Comparison of ENCODE assay signal across 23 cellular contexts in the genomic region with DNA sequence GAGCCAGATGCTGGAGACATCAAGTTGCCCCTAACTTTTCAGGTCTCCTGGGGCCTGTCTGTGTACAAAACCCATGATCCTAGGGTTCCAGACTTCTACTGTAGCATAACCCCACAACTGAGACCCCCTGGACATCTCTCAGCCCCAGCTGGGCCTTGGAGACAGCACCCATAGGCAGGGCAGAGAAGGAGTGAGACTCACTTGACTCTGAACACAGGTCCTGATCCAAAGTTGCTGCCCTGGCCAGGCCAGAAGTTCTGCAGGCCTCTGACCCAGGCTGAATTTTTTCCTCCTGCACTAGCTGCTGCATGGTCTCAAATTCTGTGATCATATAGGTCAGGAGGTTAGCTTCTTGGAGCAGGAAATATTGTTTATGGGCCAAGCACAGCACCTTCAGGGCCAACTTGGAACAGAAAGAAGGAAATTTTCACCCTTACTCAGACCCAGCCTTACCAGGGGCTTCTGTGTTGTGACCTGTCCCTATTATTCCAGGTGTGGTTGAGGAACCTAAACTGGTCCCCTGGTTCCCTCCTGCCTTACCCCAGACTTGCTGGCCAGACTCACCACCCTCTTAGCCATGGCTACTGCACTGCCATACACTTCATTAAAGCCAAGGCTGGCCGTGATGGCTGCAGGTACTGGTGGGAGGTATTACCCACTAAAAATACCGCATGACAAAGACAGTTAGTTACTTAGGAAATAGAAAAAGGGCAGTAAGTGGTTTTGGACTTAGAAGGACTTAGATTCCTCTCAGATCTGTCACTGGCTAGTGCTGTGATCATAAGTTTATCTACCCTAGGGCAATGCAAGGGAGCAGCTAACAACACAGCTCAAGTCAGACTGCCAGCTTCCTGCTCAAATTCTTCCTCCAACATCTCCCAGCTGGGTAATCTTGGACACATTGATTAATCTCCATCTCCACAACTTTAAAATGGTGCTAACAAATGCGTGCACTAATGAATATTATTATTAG.
"Had no signal": no experiment of that assay in that cellular context is flagged by ENCODE, and none has a peak within 500 bp of the region (broad histone marks: within the 10 kb centered on the region; RNA-seq: fewer than 3 reads in every experiment).

No MANE protein-coding gene starts in this region.

- DNase-seq: cortex of kidney; effector memory CD8-positive, alpha-beta T cell; foreskin fibroblast; gastrocnemius medialis; head of caudate nucleus; kidney; left cardiac atrium; left lung; mesenchymal stem cell; mucosa of descending colon; naive B cell; right cardiac atrium; sigmoid colon; stimulated activated CD4-positive, alpha-beta T cell treated with anti-CD3 and anti-CD28 coated beads, Interleukin-2, amount 100 ng/mL, for 24 hours; stimulated activated CD4-positive, alpha-beta T cell treated with anti-CD3 and anti-CD28 coated beads, Interleukin-4, amount 100 ng/mL, for 4 hours; stimulated activated naive CD8-positive, alpha-beta T cell treated with anti-CD3 and anti-CD28 coated beads, Interleukin-15, Interleukin-2, amounts not matched to agents 100 U/mL and 50 U/mL, for 24 hours; substantia nigra; testis; tibial artery had no signal

- H3K36me3 ChIP-seq: gastrocnemius medialis, left lung, neutrophil, sigmoid colon, tibial artery had no signal

- H3K9ac ChIP-seq: parathyroid adenoma had no signal

- ATAC-seq: effector memory CD8-positive, alpha-beta T cell; gastrocnemius medialis; left cardiac atrium; left lung; mucosa of descending colon; natural killer cell treated with Interleukin-12 subunit alpha and Interleukin-12 subunit beta and Interleukin-15 and Interleukin-18, amount 100 ng/mL, for 72 hours; right cardiac atrium; stimulated activated naive CD8-positive, alpha-beta T cell treated with anti-CD3 and anti-CD28 coated beads, Interleukin-15, Interleukin-2, amounts not matched to agents 100 U/mL and 50 U/mL, for 24 hours had no signal

- H2AFZ ChIP-seq: parathyroid adenoma had no signal

- H3K27ac ChIP-seq: gastrocnemius medialis, left lung, neutrophil, parathyroid adenoma, sigmoid colon, testis, tibial artery had no signal

- H3K4me3 ChIP-seq: gastrocnemius medialis, left lung, mucosa of descending colon, sigmoid colon, testis, tibial artery had no signal

- H3K27me3 ChIP-seq: gastrocnemius medialis, left lung, neutrophil, sigmoid colon, testis, tibial artery had no signal

- H3K9me3 ChIP-seq: gastrocnemius medialis, neutrophil, testis, tibial artery had no signal

- H3K79me2 ChIP-seq: parathyroid adenoma had no signal

- FAIRE-seq: endometrium, kidney had no signal

- H3K4me1 ChIP-seq: gastrocnemius medialis, left lung, parathyroid adenoma, sigmoid colon, testis, tibial artery had no signal
